In the genomic region with DNA sequence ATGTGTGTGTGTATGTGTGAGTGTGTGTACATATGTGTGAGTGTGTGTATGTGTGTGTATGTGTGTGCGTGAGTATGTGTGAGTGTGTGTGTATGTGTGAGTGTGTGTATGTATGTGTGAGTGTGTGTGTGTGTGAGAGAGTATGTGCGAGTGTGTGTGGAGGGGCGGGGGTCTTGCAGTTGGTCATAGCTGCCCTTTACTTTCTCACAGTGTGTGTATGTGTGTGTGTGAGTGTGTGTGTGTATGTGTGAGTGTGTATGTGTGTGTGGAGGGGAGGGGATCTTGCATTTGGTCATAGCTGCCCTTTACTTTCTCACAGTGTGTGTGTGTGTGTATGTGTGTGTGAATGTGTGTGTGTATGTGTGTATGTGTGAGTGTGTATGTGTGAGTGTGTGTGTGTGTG, we compare ENCODE assay signal across 22 cellular contexts.
DNase-seq lines count a peak whose midpoint lies in the region; ATAC-seq, FAIRE-seq and TF ChIP-seq lines count a peak whose summit lies in the region.
"Had no signal": no experiment of that assay in that cellular context is flagged by ENCODE, and none has a peak within 500 bp of the region (broad histone marks: within the 10 kb centered on the region; RNA-seq: fewer than 3 reads in every experiment).

No MANE protein-coding gene starts in this region.

- H4K8ac ChIP-seq in IMR-90 (ENCODE audit: low read depth in 2 of 2, low read length in 2 of 2): no peak overlapping the region
- H4K8ac ChIP-seq in trophoblast cell (ENCODE audit: low read depth, low read length): no peak overlapping the region

- no TSS peak for BruUV-seq in IMR-90 (replicated peaks; lab: Mats Ljungman, UMichigan)

- no peak overlapping the region for H2BK12ac ChIP-seq in trophoblast cell (ENCODE audit: low read length)

- no peak overlapping the region for H3K18ac ChIP-seq in IMR-90 (ENCODE audit: low read depth, low read length)
- H3K18ac ChIP-seq in trophoblast cell (ENCODE audit: low read length): no peak overlapping the region

- H3K9ac ChIP-seq in IMR-90 (ENCODE audit: low read depth, low read length) (no peak overlapping the region), trophoblast cell (ENCODE audit: low read length) (no peak overlapping the region)

- no peaks in the 10 kb centered on the region for H3K27me3 ChIP-seq in IMR-90 (ENCODE audit: control insufficient read depth, insufficient read depth, low read length)
- no peaks in the 10 kb centered on the region for H3K27me3 ChIP-seq in esophagus muscularis mucosa
- no peaks in the 10 kb centered on the region for H3K27me3 ChIP-seq in trophoblast cell (ENCODE audit: insufficient read depth, low read length)

- dilution Hi-C loops in IMR-90 (cut with HindIII; ENCODE audit: low sequenced_read_pairs, unreplicated experiment): no loop called here

- H2BK120ac ChIP-seq in IMR-90 (ENCODE audit: low read depth, low read length) (no peak overlapping the region), trophoblast cell (ENCODE audit: insufficient read depth, low read length, poor library complexity) (no peak overlapping the region)

- 100% methylated on average over 1 of the region's 3 CpGs; no CpG with 5 or more reads in 1 of the 2 experiments for WGBS in IMR-90 (ENCODE audit: extremely low coverage in 2 of 2, insufficient read length in 1 of 2), 2 experiments
- 100% methylated on average over 3 of the region's 3 CpGs for WGBS in esophagus muscularis mucosa
- no CpG with 5 or more reads among the region's 3 CpGs for WGBS in trophoblast cell (ENCODE audit: extremely low coverage, insufficient coverage, insufficient read length)

- H2AFZ ChIP-seq in IMR-90 (replicated peaks; ENCODE audit: low read length, poor library complexity): no peak overlapping the region
- no peak overlapping the region for H2AFZ ChIP-seq in trophoblast cell (ENCODE audit: insufficient read depth, low read length, poor library complexity)
- H2AFZ ChIP-seq: PC-9 had no signal

- H2AK5ac ChIP-seq in IMR-90 (ENCODE audit: low read depth, low read length) (peak overlapping the region; percentile 4; the same call in 1 of the 2 replicates), trophoblast cell (ENCODE audit: low read length) (no peak overlapping the region)

- POLR2A ChIA-PET in IMR-90 (lab: Charles Lee; ENCODE audit: unreplicated experiment): no interaction called here

- intact Hi-C loops in IMR-90 (cut with micrococcal nuclease) (no loop called here), esophagus muscularis mucosa (cut with DNase I) (no loop called here)

- H3K4ac ChIP-seq in IMR-90 (ENCODE audit: low read depth, low read length) (no peak overlapping the region), trophoblast cell (ENCODE audit: low read depth, low read length) (no peak overlapping the region)

- H2BK20ac ChIP-seq in IMR-90 (ENCODE audit: low read depth, low read length): no peak overlapping the region

- H3K27ac ChIP-seq in IMR-90 (ENCODE audit: insufficient read depth, low read length): no peak overlapping the region
- H3K27ac ChIP-seq in esophagus muscularis mucosa (replicated peaks in 1 of 4): no peak overlapping the region
- H3K27ac ChIP-seq in trophoblast cell (ENCODE audit: low read depth, low read length): no peak overlapping the region
- H3K27ac ChIP-seq: PC-9 had no signal

- no peak overlapping the region for H3K4me2 ChIP-seq in IMR-90 (ENCODE audit: low read depth, low read length)
- H3K4me2 ChIP-seq in trophoblast cell (ENCODE audit: low read length): no peak overlapping the region
- H3K4me2 ChIP-seq: PC-9 had no signal

- H2AK9ac ChIP-seq in IMR-90 (replicated peaks; ENCODE audit: low read depth, low read length, poor library complexity): no peak overlapping the region

- no peak overlapping the region for H4K5ac ChIP-seq in IMR-90 (ENCODE audit: low read depth, low read length)

- H2BK5ac ChIP-seq in IMR-90 (ENCODE audit: low read depth, low read length, poor library complexity, severe bottlenecking) (peak overlapping the region; percentile 63), trophoblast cell (ENCODE audit: low read depth, low read length, poor library complexity) (no peak overlapping the region)

- H4K20me1 ChIP-seq in IMR-90 (ENCODE audit: insufficient read depth, low read length): no peaks in the 10 kb centered on the region

- H3K56ac ChIP-seq in IMR-90 (ENCODE audit: extremely low read depth, insufficient read depth, low read length): no peak overlapping the region

- H3K14ac ChIP-seq in IMR-90 (replicated peaks; ENCODE audit: low read depth, low read length) (no peak overlapping the region), trophoblast cell (ENCODE audit: low read length) (no peak overlapping the region)

- H4K91ac ChIP-seq in IMR-90 (ENCODE audit: insufficient read depth, low read depth, low read length): no peak overlapping the region
- H4K91ac ChIP-seq in trophoblast cell (ENCODE audit: low read depth, low read length): no peak overlapping the region

- no peak overlapping the region for H3K23ac ChIP-seq in IMR-90 (ENCODE audit: low read depth, low read length)
- H3K23ac ChIP-seq in trophoblast cell (ENCODE audit: low read length): peak overlapping the region; percentile 74

- CTCF ChIA-PET in IMR-90 (lab: Yijun Ruan, JAX): no interaction called here

- no peaks in the 10 kb centered on the region for H3K79me2 ChIP-seq in trophoblast cell (ENCODE audit: control insufficient read depth, insufficient read depth, low read length, poor library complexity)

- H3K9me1 ChIP-seq in IMR-90 (ENCODE audit: insufficient read depth, low read length): peaks cover 3% of the 10 kb centered on the region; the same call in 1 of the 2 replicates

- no peak overlapping the region; the same call in 2 of the 3 replicates for H2BK15ac ChIP-seq in IMR-90 (ENCODE audit: low read depth, low read length)

- ATAC-seq in IMR-90 (ENCODE audit: low read depth) (no peak), HG03280 (IDR thresholded peaks at IDR 0.05; ENCODE audit: unreplicated experiment) (no peak)
- ATAC-seq: HCT116 had no signal

- H3K79me1 ChIP-seq in IMR-90 (ENCODE audit: low read depth in 1 of 2, low read length in 2 of 2) (no peaks in the 10 kb centered on the region), trophoblast cell (ENCODE audit: low read length) (no peaks in the 10 kb centered on the region)

- DNase-seq in GM12892 (ENCODE audit: insufficient read length) (no peak), IMR-90 (no peak), esophagus muscularis mucosa (ENCODE audit: extremely low spot score) (peak; percentile 66), trophoblast cell (no peak), NCI-H1694 treated with DMSO at 0.1 percent for 48 hours (lab: John Stamatoyannopoulos, UW) (no peak), kidney glomerular epithelial cell (lab: John Stamatoyannopoulos, UW) (no peak)
- DNase-seq: CD4-positive, alpha-beta T cell; COR-L47; DMS79 treated with DMSO at 0.1 percent for 48 hours; GOT3; KBM-7; NCI-H1092 treated with DMSO at 0.1 percent for 48 hours; NCI-H1436 treated with DMSO at 0.1 percent for 48 hours; NCI-H226; NCI-H510A treated with DMSO at 0.1 percent for 48 hours; NCI-H748 treated with DMSO at 0.1 percent for 48 hours; PC-9; RPMI8226; SHP77; SW 1271 had no signal

- TF ChIP-seq POLR2A in GM12892 (IDR thresholded peaks at IDR 0.05; ENCODE audit: low read depth, low read length): no peak
- TF ChIP-seq POLR2A in IMR-90 (IDR thresholded peaks at IDR 0.05; ENCODE audit: low read depth, low read length): no peak
- TF ChIP-seq POLR2A in esophagus muscularis mucosa (IDR thresholded peaks at IDR 0.05; ENCODE audit: low read depth): no peak

- TF ChIP-seq EP300 in esophagus muscularis mucosa (IDR thresholded peaks at IDR 0.05): no peak

- no peak overlapping the region for H3K4me3 ChIP-seq in IMR-90 (ENCODE audit: insufficient read depth, low read depth, low read length)
- no peak overlapping the region for H3K4me3 ChIP-seq in esophagus muscularis mucosa
- peak overlapping the region; percentile 21 for H3K4me3 ChIP-seq in trophoblast cell (ENCODE audit: low read depth, low read length)
- H3K4me3 ChIP-seq: PC-9 had no signal

- TF ChIP-seq CTCF in IMR-90 (conservative IDR thresholded peaks at IDR 0.05; ENCODE audit: low read depth, low read length): no peak
- TF ChIP-seq CTCF in esophagus muscularis mucosa (IDR thresholded peaks at IDR 0.05): no peak

- H3K9me3 ChIP-seq in IMR-90 (ENCODE audit: control insufficient read depth, insufficient read depth, low read length) (peaks cover 4% of the 10 kb centered on the region), esophagus muscularis mucosa (no peaks in the 10 kb centered on the region), trophoblast cell (ENCODE audit: insufficient read depth, low read depth, low read length) (no peaks in the 10 kb centered on the region)

- H3K36me3 ChIP-seq in IMR-90 (ENCODE audit: control insufficient read depth, insufficient read depth, low read length) (no peaks in the 10 kb centered on the region), esophagus muscularis mucosa (no peaks in the 10 kb centered on the region), trophoblast cell (ENCODE audit: control insufficient read depth in 1 of 2, insufficient read depth in 2 of 2, low read length in 2 of 2) (no peaks in the 10 kb centered on the region)

- peak; percentile 72 for FAIRE-seq in GM12892 (lab: Jason Lieb, UNC)

- H3K4me1 ChIP-seq in IMR-90 (ENCODE audit: control insufficient read depth, insufficient read depth, low read length) (peaks cover 2% of the 10 kb centered on the region; the same call in 1 of the 2 replicates), esophagus muscularis mucosa (peaks cover 0 to 9% (median 8%) of the 10 kb centered on the region in 4 donors), trophoblast cell (ENCODE audit: control insufficient read depth in 1 of 2, insufficient read depth in 2 of 2, low read length in 2 of 2) (peaks cover 1 to 3% of the 10 kb centered on the region in 2 experiments)

- no peak overlapping the region for H4K12ac ChIP-seq in trophoblast cell (ENCODE audit: low read depth, low read length)

- in situ Hi-C loops in IMR-90 (cut with MboI; ENCODE audit: low sequenced_read_pairs): no loop called here

- no peak for TF ChIP-seq RAD21 in IMR-90 (IDR thresholded peaks at IDR 0.05; ENCODE audit: low read length)

TF ChIP-seq in IMR-90, 13 proteins besides CTCF, POLR2A, EP300 and RAD21 (continues in another document):
- TF ChIP-seq FOS (IDR thresholded peaks at IDR 0.05; ENCODE audit: low read depth, low read length): no peak
- no peak for TF ChIP-seq MAFK (IDR thresholded peaks at IDR 0.05; ENCODE audit: low read depth, low read length)
- TF ChIP-seq RFX5 (IDR thresholded peaks at IDR 0.05; ENCODE audit: low read depth, low read length): no peak
- TF ChIP-seq, protein P1, sequence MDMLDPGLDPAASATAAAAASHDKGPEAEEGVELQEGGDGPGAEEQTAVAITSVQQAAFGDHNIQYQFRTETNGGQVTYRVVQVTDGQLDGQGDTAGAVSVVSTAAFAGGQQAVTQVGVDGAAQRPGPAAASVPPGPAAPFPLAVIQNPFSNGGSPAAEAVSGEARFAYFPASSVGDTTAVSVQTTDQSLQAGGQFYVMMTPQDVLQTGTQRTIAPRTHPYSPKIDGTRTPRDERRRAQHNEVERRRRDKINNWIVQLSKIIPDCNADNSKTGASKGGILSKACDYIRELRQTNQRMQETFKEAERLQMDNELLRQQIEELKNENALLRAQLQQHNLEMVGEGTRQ (IDR thresholded peaks at IDR 0.05; ENCODE audit: low read depth, low read length): no peak
